ENCODE assay signal across 24 cellular contexts in the genomic region with DNA sequence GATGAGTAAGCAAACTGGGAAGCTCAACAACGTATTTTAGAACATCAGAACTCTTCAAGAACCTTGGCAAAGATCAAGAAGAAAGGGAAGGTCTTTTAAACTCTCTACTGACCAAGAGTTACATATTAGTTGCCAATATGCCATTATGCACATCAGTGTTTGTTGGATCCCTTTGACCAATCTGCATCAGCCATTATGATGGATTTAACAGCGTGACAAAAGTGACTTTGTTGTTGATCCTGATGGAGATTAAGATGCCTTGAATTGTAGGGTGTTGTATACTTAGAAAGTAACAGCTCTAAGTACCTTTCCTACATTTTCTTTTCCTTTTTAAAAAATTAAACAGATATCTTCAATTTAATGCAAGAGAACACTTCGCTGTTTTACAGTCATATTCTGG.
DNase-seq lines count a peak whose midpoint lies in the region; ATAC-seq, FAIRE-seq and TF ChIP-seq lines count a peak whose summit lies in the region.
"Had no signal": no experiment of that assay in that cellular context is flagged by ENCODE, and none has a peak within 500 bp of the region (broad histone marks: within the 10 kb centered on the region; RNA-seq: fewer than 3 reads in every experiment).

No MANE protein-coding gene starts in this region.

- no peaks in the 10 kb centered on the region for H3K27me3 Mint-ChIP-seq in GM23338 (ENCODE audit: insufficient read depth, low read depth, poor library complexity)
- H3K27me3 Mint-ChIP-seq: B cell; CD4-positive, alpha-beta T cell had no signal

- peaks cover 7% of the 10 kb centered on the region; the same call in 1 of the 2 replicates for H3K79me2 ChIP-seq in GM23338 (replicated peaks; ENCODE audit: insufficient read depth)
- H3K79me2 ChIP-seq in K562 (ENCODE audit: control insufficient read depth, insufficient read depth, low read length), result no peaks in the 10 kb centered on the region

- in situ Hi-C loops in K562 (cut with MboI), result no loop called here

- no peaks in the 10 kb centered on the region for H3K9me3 ChIP-seq in K562 (replicated peaks; ENCODE audit: control insufficient read depth, insufficient read depth, low read depth, low read length)
- no peaks in the 10 kb centered on the region for H3K9me3 ChIP-seq in ovary
- H3K9me3 ChIP-seq: BLaER1 treated with 17β-estradiol and CSF1 and Interleukin-3, amounts not matched to agents 10 nM and 100 nM; Caco-2 had no signal

- H3K4me1 Mint-ChIP-seq in GM23338, result peaks cover 28% of the 10 kb centered on the region; the same call in 2 of the 3 replicates
- H3K4me1 Mint-ChIP-seq: B cell had no signal

- no peak for TF ChIP-seq RAD21 in K562 (CRISPR knock-in tag; conservative IDR thresholded peaks at IDR 0.05 in 1 of 2, IDR thresholded peaks at IDR 0.05 in 1 of 2)

- H3K9ac ChIP-seq in K562 (ENCODE audit: insufficient read depth in 1 of 2, low read depth in 2 of 2, low read length in 2 of 2), result no peak overlapping the region
- H3K9ac ChIP-seq: BLaER1 treated with 17β-estradiol and CSF1 and Interleukin-3, amounts not matched to agents 10 nM and 100 nM had no signal

- H3K4me3 ChIP-seq in GM23338 (no peak overlapping the region), K562 (no peak overlapping the region), ovary (no peak overlapping the region)
- H3K4me3 ChIP-seq: BLaER1 treated with 17β-estradiol and CSF1 and Interleukin-3, amounts not matched to agents 10 nM and 100 nM had no signal

- POLR2A ChIA-PET in K562 (lab: Yijun Ruan, JAX), result interaction anchor here (1.5 kb wide), 1 partner anchor 15 kb away, joined by 3 read pairs; no protein-coding TSS in a partner anchor

- no TSS peak for BruUV-seq in K562 (replicated peaks; lab: Mats Ljungman, UMichigan)

- H3F3A ChIP-seq in GM23338 (replicated peaks; ENCODE audit: low read depth), result no peaks in the 10 kb centered on the region

- DNase-seq in GM23338 (ENCODE audit: low spot score) (no peak), HTR-8/SVneo (ENCODE audit: insufficient read length, low spot score) (no peak), K562 (ENCODE audit: extremely low read depth in 1 of 4, low spot score in 3 of 4) (no peak), ovary (no peak), AG20443 (ENCODE audit: low spot score) (no peak), NCI-H774 (lab: John Stamatoyannopoulos, UW) (no peak)
- DNase-seq: ACHN; AML-193; Caco-2; Calu3; CD4-positive, alpha-beta T cell; CD8-positive, alpha-beta T cell; DMS79 treated with DMSO at 0.1 percent for 48 hours; GF-D8 had no signal

- TF ChIP-seq POLR2A in K562 (conservative IDR thresholded peaks at IDR 0.05) (no peak), ovary (IDR thresholded peaks at IDR 0.05) (no peak)

- H4K20me1 ChIP-seq in GM23338 (replicated peaks; ENCODE audit: insufficient read depth) (0 out of 2 replicates have a peak, but pooled peaks cover 3% of the 10 kb centered on the region), K562 (replicated peaks; ENCODE audit: control insufficient read depth, insufficient read depth, low read length) (no peaks in the 10 kb centered on the region)

- ATAC-seq in GM23338, result no peak
- ATAC-seq in K562, result no peak
- ATAC-seq: CD8-positive, alpha-beta T cell had no signal

- no peaks in the 10 kb centered on the region for H3K9me3 Mint-ChIP-seq in GM23338
- H3K9me3 Mint-ChIP-seq: CD4-positive, alpha-beta T cell; CD8-positive, alpha-beta T cell had no signal

- no peaks in the 10 kb centered on the region for H3K27me3 ChIP-seq in GM23338 (ENCODE audit: insufficient read depth)
- H3K27me3 ChIP-seq in K562 (ENCODE audit: control insufficient read depth in 2 of 2, insufficient read depth in 2 of 2, low read length in 2 of 2), result no peaks in the 10 kb centered on the region
- H3K27me3 ChIP-seq in ovary, result no peaks in the 10 kb centered on the region
- H3K27me3 ChIP-seq: BLaER1 treated with 17β-estradiol and CSF1 and Interleukin-3, amounts not matched to agents 10 nM and 100 nM had no signal

- H3K27ac ChIP-seq in GM23338 (ENCODE audit: low read depth) (no peak overlapping the region), K562 (ENCODE audit: extremely low read depth, low read depth, low read length) (no peak overlapping the region), ovary (no peak overlapping the region)
- H3K27ac ChIP-seq: 22Rv1; BLaER1 treated with 17β-estradiol and CSF1 and Interleukin-3, amounts not matched to agents 10 nM and 100 nM; C4-2B had no signal

- WGBS in K562 (ENCODE audit: insufficient coverage, low coverage, missing lambda C conversion rate), result 77% methylated on average over 3 of the region's 3 CpGs
- WGBS in ovary, 3 donors, result 85 to 94% (median 91%) methylated on average over 3 of the region's 3 CpGs

- peaks cover 22% of the 10 kb centered on the region; the same call in 2 of the 3 replicates for H3K36me3 Mint-ChIP-seq in GM23338 (ENCODE audit: low read depth)

- no peak overlapping the region for H3K4me3 Mint-ChIP-seq in GM23338
- H3K4me3 Mint-ChIP-seq: B cell; CD4-positive, alpha-beta T cell; CD8-positive, alpha-beta T cell had no signal

- H3K4me1 ChIP-seq in GM23338 (ENCODE audit: insufficient read depth) (peaks cover 20% of the 10 kb centered on the region), K562 (replicated peaks in 1 of 2; ENCODE audit: control insufficient read depth in 2 of 2, insufficient read depth in 2 of 2, low read length in 2 of 2) (no peaks in the 10 kb centered on the region), ovary (ENCODE audit: insufficient read depth) (no peaks in the 10 kb centered on the region)
- H3K4me1 ChIP-seq: BLaER1 treated with 17β-estradiol and CSF1 and Interleukin-3, amounts not matched to agents 10 nM and 100 nM; Caco-2 had no signal

- peak overlapping the region; percentile 11; the same call in 1 of the 2 replicates for H3K27ac Mint-ChIP-seq in GM23338
- H3K27ac Mint-ChIP-seq: B cell; CD4-positive, alpha-beta T cell; CD8-positive, alpha-beta T cell had no signal

- no peaks in the 10 kb centered on the region for H3K9me1 ChIP-seq in K562 (ENCODE audit: control insufficient read depth, insufficient read depth, low read length)

- no peak overlapping the region for H2AFZ ChIP-seq in GM23338
- no peak overlapping the region for H2AFZ ChIP-seq in K562 (ENCODE audit: low read depth, low read length)

- intact Hi-C loops in K562 (cut with micrococcal nuclease) (no loop called here), ovary (cut with DNase I) (no loop called here)

- CTCF ChIA-PET in K562 (lab: Yijun Ruan, JAX; ENCODE audit: low intra/inter-chr PET ratio), result no interaction called here

- H3K4me2 ChIP-seq in GM23338 (peak overlapping the region; percentile 15; the same call in 1 of the 2 replicates), K562 (ENCODE audit: insufficient read depth, low read length) (no peak overlapping the region)
- H3K4me2 ChIP-seq: BLaER1 treated with 17β-estradiol and CSF1 and Interleukin-3, amounts not matched to agents 10 nM and 100 nM had no signal

- H3K9me2 ChIP-seq in GM23338 (ENCODE audit: insufficient read depth), result no peaks in the 10 kb centered on the region

- no peak for TF ChIP-seq EP300 in K562 (IDR thresholded peaks at IDR 0.05; ENCODE audit: low read length)
- no peak for TF ChIP-seq EP300 in ovary (IDR thresholded peaks at IDR 0.05)

- TF ChIP-seq CTCF in GM23338 (conservative IDR thresholded peaks at IDR 0.05; ENCODE audit: low read depth in 2 of 2) (no peak), K562 (IDR thresholded peaks at IDR 0.05 in 2 of 3, conservative IDR thresholded peaks at IDR 0.05 in 1 of 3; ENCODE audit: insufficient read depth in 2 of 3, low read depth in 1 of 3, low read length in 3 of 3) (no peak), subcutaneous adipose tissue (IDR thresholded peaks at IDR 0.05; ENCODE audit: low read depth) (peak; percentile 92), ovary (IDR thresholded peaks at IDR 0.05) (no peak)

- peak; percentile 60 for FAIRE-seq in HTR-8/SVneo (lab: Jason Lieb, UNC)
- no peak for FAIRE-seq in K562 (lab: Jason Lieb, UNC)
- FAIRE-seq: A204.1, D721Med, G401.6, GM12891, GM19239 had no signal

- peaks cover 6% of the 10 kb centered on the region; the same call in 1 of the 2 replicates for H3K36me3 ChIP-seq in GM23338 (ENCODE audit: insufficient read depth)
- H3K36me3 ChIP-seq in K562 (ENCODE audit: control insufficient read depth, insufficient read depth, low read length), result peaks cover 64% of the 10 kb centered on the region; the same call in 2 of the 3 replicates
- H3K36me3 ChIP-seq in ovary, result no peaks in the 10 kb centered on the region

TF ChIP-seq in GM23338, 12 proteins besides CTCF, POLR2A, EP300 and RAD21:
- TF ChIP-seq JUNB (IDR thresholded peaks at IDR 0.05; ENCODE audit: unreplicated experiment), result no peak
- TF ChIP-seq EZH2 (IDR thresholded peaks at IDR 0.05; ENCODE audit: low read depth, unreplicated experiment), result no peak
- TF ChIP-seq, protein P1, sequence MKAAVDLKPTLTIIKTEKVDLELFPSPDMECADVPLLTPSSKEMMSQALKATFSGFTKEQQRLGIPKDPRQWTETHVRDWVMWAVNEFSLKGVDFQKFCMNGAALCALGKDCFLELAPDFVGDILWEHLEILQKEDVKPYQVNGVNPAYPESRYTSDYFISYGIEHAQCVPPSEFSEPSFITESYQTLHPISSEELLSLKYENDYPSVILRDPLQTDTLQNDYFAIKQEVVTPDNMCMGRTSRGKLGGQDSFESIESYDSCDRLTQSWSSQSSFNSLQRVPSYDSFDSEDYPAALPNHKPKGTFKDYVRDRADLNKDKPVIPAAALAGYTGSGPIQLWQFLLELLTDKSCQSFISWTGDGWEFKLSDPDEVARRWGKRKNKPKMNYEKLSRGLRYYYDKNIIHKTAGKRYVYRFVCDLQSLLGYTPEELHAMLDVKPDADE (IDR thresholded peaks at IDR 0.05), result no peak

TF ChIP-seq in K562, 482 proteins besides CTCF, POLR2A, EP300 and RAD21:
- no peak for TF ChIP-seq ZEB2 (IDR thresholded peaks at IDR 0.05)
- TF ChIP-seq SAFB (IDR thresholded peaks at IDR 0.05; ENCODE audit: borderline replicate concordance, low read depth, low read length), result no peak
- no peak for TF ChIP-seq ZNF274 (IDR thresholded peaks at IDR 0.05; ENCODE audit: borderline replicate concordance, low read depth, low read length)
- TF ChIP-seq C11orf30 (IDR thresholded peaks at IDR 0.05; ENCODE audit: low read depth), result peak; percentile 16; the same call in 1 of the 2 replicates
- TF ChIP-seq EP400 (IDR thresholded peaks at IDR 0.05), result no peak
